Comparison of ENCODE assay signal across 18 cellular contexts in genomic region chr3:152589644-152590043, GRCh38.
DNase-seq lines count a peak whose midpoint lies in the region; ATAC-seq, FAIRE-seq and TF ChIP-seq lines count a peak whose summit lies in the region.
"Had no signal": no experiment of that assay in that cellular context is flagged by ENCODE, and none has a peak within 500 bp of the region (broad histone marks: within the 10 kb centered on the region; RNA-seq: fewer than 3 reads in every experiment).

No MANE protein-coding gene starts in this region.

- H3F3A ChIP-seq in PC-3 (ENCODE audit: low read length, unreplicated experiment) = no peaks in the 10 kb centered on the region

- DNase-seq in H4 (ENCODE audit: low spot score) = peak; percentile 22
- no peak for DNase-seq in PC-3
- peak; percentile 36 for DNase-seq in endothelial cell of umbilical vein (ENCODE audit: low read depth, low spot score)
- no peak for DNase-seq in AML-193 (lab: John Stamatoyannopoulos, UW)
- DNase-seq in activated naive CD8-positive, alpha-beta T cell treated with anti-CD3 and anti-CD28 coated beads for 36 hours = no peak
- DNase-seq in RPMI8226 = no peak
- DNase-seq: CD4-positive, CD25-positive, alpha-beta regulatory T cell; COR-L47; DMS 273 treated with DMSO at 0.1 percent for 48 hours; GF-D8; HCEC 1CT; NCI-H1048; NCI-H146; NCI-H2081 treated with DMSO at 0.1 percent for 48 hours had no signal

- FAIRE-seq in endothelial cell of umbilical vein (lab: Jason Lieb, UNC) = peak; percentile 4

- H3K9me3 Mint-ChIP-seq in activated naive CD8-positive, alpha-beta T cell treated with anti-CD3 and anti-CD28 coated beads for 36 hours = no peaks in the 10 kb centered on the region
- H3K9me3 Mint-ChIP-seq: T-helper 1 cell treated with Interleukin-12 subunit alpha and Interleukin-12 subunit beta and Interleukin-4 antibody, amounts not matched to agents 30 μg/mL and 1 μg/mL, for 36 hours had no signal

- H3K27me3 Mint-ChIP-seq in activated naive CD8-positive, alpha-beta T cell treated with anti-CD3 and anti-CD28 coated beads for 36 hours = no peaks in the 10 kb centered on the region

- H3K27me3 ChIP-seq in ACC112 (ENCODE audit: insufficient read depth, low read length) = no peaks in the 10 kb centered on the region
- peaks cover 22% of the 10 kb centered on the region for H3K27me3 ChIP-seq in PC-3 (ENCODE audit: low read length)
- no peaks in the 10 kb centered on the region for H3K27me3 ChIP-seq in endothelial cell of umbilical vein (ENCODE audit: control insufficient read depth in 2 of 2, insufficient read depth in 2 of 2, low read length in 2 of 2)

- H4K20me1 ChIP-seq in PC-3 (ENCODE audit: low read length) (no peaks in the 10 kb centered on the region), endothelial cell of umbilical vein (replicated peaks; ENCODE audit: control insufficient read depth, extremely low read depth, insufficient read depth, low read length) (no peaks in the 10 kb centered on the region)

- H3K4me1 ChIP-seq in ACC112 (ENCODE audit: control insufficient read depth, insufficient read depth, low read length, unreplicated experiment) (no peaks in the 10 kb centered on the region), PC-3 (ENCODE audit: insufficient read depth, low read length) (no peaks in the 10 kb centered on the region), endothelial cell of umbilical vein (ENCODE audit: control insufficient read depth, extremely low read depth, insufficient read depth, low read length) (peaks cover 8% of the 10 kb centered on the region)

- H3K4me3 ChIP-seq in ACC112 (ENCODE audit: low read depth, low read length) (no peak overlapping the region), PC-3 (ENCODE audit: low read length) (no peak overlapping the region), endothelial cell of umbilical vein (replicated peaks in 1 of 3; ENCODE audit: insufficient read depth in 1 of 3, low read depth in 1 of 3, low read length in 3 of 3) (no peak overlapping the region)

- TF ChIP-seq POLR2A in endothelial cell of umbilical vein (IDR thresholded peaks at IDR 0.05; ENCODE audit: low read depth, low read length) = no peak

- H3K4me2 ChIP-seq in PC-3 (ENCODE audit: low read length) (no peak overlapping the region), endothelial cell of umbilical vein (ENCODE audit: insufficient read depth, low read length) (peak overlapping the region; percentile 28)

- BruUV-seq in PC-3 (replicated peaks; lab: Mats Ljungman, UMichigan) (no TSS peak), endothelial cell of umbilical vein (replicated peaks; lab: Mats Ljungman, UMichigan) (no TSS peak)

- dilution Hi-C loops in endothelial cell of umbilical vein (cut with MboI; ENCODE audit: extremely low pct_ligation_motif_present, low sequenced_read_pairs) = no loop called here

- H3K27ac ChIP-seq in ACC112 (ENCODE audit: low read depth, low read length) = no peak overlapping the region
- no peak overlapping the region for H3K27ac ChIP-seq in PC-3 (ENCODE audit: low read length)
- H3K27ac ChIP-seq in endothelial cell of umbilical vein (ENCODE audit: insufficient read depth, low read depth, low read length) = no peak overlapping the region
- H3K27ac ChIP-seq: HL-60, RWPE1 had no signal

- no peak overlapping the region for H3K9ac ChIP-seq in PC-3 (ENCODE audit: low read length)
- H3K9ac ChIP-seq in endothelial cell of umbilical vein (replicated peaks; ENCODE audit: extremely low read depth, insufficient read depth, low read length) = no peak overlapping the region

- no peaks in the 10 kb centered on the region for H3K9me1 ChIP-seq in endothelial cell of umbilical vein (replicated peaks; ENCODE audit: control insufficient read depth, extremely low read depth, insufficient read depth, low read length)

- H3K36me3 ChIP-seq in ACC112 (ENCODE audit: insufficient read depth, low read length) = no peaks in the 10 kb centered on the region
- H3K36me3 ChIP-seq in PC-3 (ENCODE audit: low read depth, low read length) = no peaks in the 10 kb centered on the region
- no peaks in the 10 kb centered on the region for H3K36me3 ChIP-seq in endothelial cell of umbilical vein (ENCODE audit: control insufficient read depth in 2 of 2, extremely low read depth in 1 of 2, insufficient read depth in 2 of 2, low read length in 2 of 2)

- H3K79me2 ChIP-seq in ACC112 (ENCODE audit: control insufficient read depth, insufficient read depth, low read length, unreplicated experiment) = no peaks in the 10 kb centered on the region
- no peaks in the 10 kb centered on the region for H3K79me2 ChIP-seq in PC-3 (ENCODE audit: low read length)
- no peaks in the 10 kb centered on the region for H3K79me2 ChIP-seq in endothelial cell of umbilical vein (ENCODE audit: control insufficient read depth, insufficient read depth, low read length)

- CTCF ChIA-PET in PC-3 (lab: Charles Lee) (no interaction called here), endothelial cell of umbilical vein (lab: Charles Lee) (interaction anchor here (0.8 kb wide), 1 partner anchor 65 kb away, joined by 3 read pairs; no protein-coding TSS in a partner anchor)

- intact Hi-C loops in PC-3 (cut with micrococcal nuclease) = no loop called here
- intact Hi-C loops in endothelial cell of umbilical vein (cut with micrococcal nuclease) = no loop called here

- ATAC-seq in PC-3 = no peak

- H3K36me3 Mint-ChIP-seq in activated naive CD8-positive, alpha-beta T cell treated with anti-CD3 and anti-CD28 coated beads for 36 hours = no peaks in the 10 kb centered on the region
- H3K36me3 Mint-ChIP-seq: CD4-positive, CD25-positive, alpha-beta regulatory T cell had no signal

- H2AFZ ChIP-seq in ACC112 (ENCODE audit: low read length, unreplicated experiment) = peak overlapping the region; percentile 58
- 0 out of 2 replicates have a peak overlapping the region, but pooled peaks have one; percentile 21 for H2AFZ ChIP-seq in PC-3 (ENCODE audit: low read length)
- H2AFZ ChIP-seq in endothelial cell of umbilical vein (ENCODE audit: low read depth, low read length) = peak overlapping the region; percentile 46

- POLR2A ChIA-PET in PC-3 (lab: Charles Lee; ENCODE audit: unreplicated experiment) = no interaction called here
- POLR2A ChIA-PET in endothelial cell of umbilical vein (lab: Charles Lee) = no interaction called here

- no peak overlapping the region for H3K27ac Mint-ChIP-seq in activated naive CD8-positive, alpha-beta T cell treated with anti-CD3 and anti-CD28 coated beads for 36 hours
- H3K27ac Mint-ChIP-seq: CD4-positive, CD25-positive, alpha-beta regulatory T cell; T-helper 1 cell treated with Interleukin-12 subunit alpha and Interleukin-12 subunit beta and Interleukin-4 antibody, amounts not matched to agents 30 μg/mL and 1 μg/mL, for 36 hours had no signal

- H3K9me3 ChIP-seq in PC-3 (ENCODE audit: low read length) (no peaks in the 10 kb centered on the region), endothelial cell of umbilical vein (replicated peaks; ENCODE audit: control insufficient read depth, insufficient read depth, low read length) (no peaks in the 10 kb centered on the region)

- TF ChIP-seq CTCF in PC-3 (conservative IDR thresholded peaks at IDR 0.05; ENCODE audit: low read depth, low read length) (no peak), endothelial cell of umbilical vein (IDR thresholded peaks at IDR 0.05; ENCODE audit: extremely low read depth in 1 of 2, insufficient read depth in 1 of 2, low read depth in 1 of 2, low read length in 2 of 2) (no peak)

- H3K4me1 Mint-ChIP-seq in activated naive CD8-positive, alpha-beta T cell treated with anti-CD3 and anti-CD28 coated beads for 36 hours = no peaks in the 10 kb centered on the region
- H3K4me1 Mint-ChIP-seq: CD4-positive, CD25-positive, alpha-beta regulatory T cell had no signal

- H3K9me2 ChIP-seq in PC-3 (replicated peaks; ENCODE audit: low read length) = no peaks in the 10 kb centered on the region

- no peak overlapping the region for H3K4me3 Mint-ChIP-seq in activated naive CD8-positive, alpha-beta T cell treated with anti-CD3 and anti-CD28 coated beads for 36 hours
- H3K4me3 Mint-ChIP-seq: CD4-positive, CD25-positive, alpha-beta regulatory T cell; T-helper 1 cell treated with Interleukin-12 subunit alpha and Interleukin-12 subunit beta and Interleukin-4 antibody, amounts not matched to agents 30 μg/mL and 1 μg/mL, for 36 hours had no signal

TF ChIP-seq in endothelial cell of umbilical vein, 7 proteins besides CTCF, POLR2A, EP300 and RAD21:
- TF ChIP-seq JUN (IDR thresholded peaks at IDR 0.05; ENCODE audit: borderline replicate concordance, insufficient read depth, insufficient read length, low read depth) = no peak

Comparison
In these comparisons a context has a peak if more than half of its experiments do, and no peak if none do; other contexts are left out.
1. DNase-seq: peak in H4 (single experiment) and endothelial cell of umbilical vein (single experiment); none in PC-3 (single experiment), AML-193 (0 of 2), activated naive CD8-positive, alpha-beta T cell treated with anti-CD3 and anti-CD28 coated beads for 36 hours (single experiment) and RPMI8226 (single experiment).
2. Peak in every context shown above with its lines, with median percentiles within 50 percentile points of each other: H2AFZ ChIP-seq.